Comparison of ENCODE assay signal across 8 cellular contexts in genomic region chr1:23166854-23167253, GRCh38. TPM values are rescaled to one million over a fixed set of nuclear protein-coding genes. Genes with fewer than 3 reads are reported as not detected.
DNase-seq lines count a peak whose midpoint lies in the region; ATAC-seq, FAIRE-seq and TF ChIP-seq lines count a peak whose summit lies in the region.
"Had no signal": no experiment of that assay in that cellular context is flagged by ENCODE, and none has a peak within 500 bp of the region (broad histone marks: within the 10 kb centered on the region; RNA-seq: fewer than 3 reads in every experiment).

No MANE protein-coding gene starts in this region.

- POLR2A ChIA-PET in activated naive CD8-positive, alpha-beta T cell treated with anti-CD3 and anti-CD28 coated beads, Interleukin-2, amount 10 ng/mL, durations not matched to agents 7 days and 5 days (lab: Charles Lee), result interaction anchor here (0.6 to 1.1 kb wide), 3 partner anchors 56 to 1389 kb away, joined by 3 to 4 read pairs (median 3); no protein-coding TSS in a partner anchor

- H3K4me3 ChIP-seq in HUES64 (ENCODE audit: low read length) (peak overlapping the region; percentile 75), iPS-20b (ENCODE audit: low read length) (peak overlapping the region; percentile 93), stomach smooth muscle (ENCODE audit: low read length in 2 of 2) (peak overlapping the region; percentile 84), pancreas (peak overlapping the region in 2 of 4 donors; percentile 71 to 86)

- H3K27me3 ChIP-seq in HUES64 (ENCODE audit: insufficient read depth, low read length), result no peaks in the 10 kb centered on the region
- H3K27me3 ChIP-seq in iPS-20b (ENCODE audit: insufficient read depth, low read length), result no peaks in the 10 kb centered on the region
- H3K27me3 ChIP-seq in stomach smooth muscle (ENCODE audit: control insufficient read depth in 1 of 2, insufficient read depth in 2 of 2, low read length in 2 of 2), result no peaks in the 10 kb centered on the region
- H3K27me3 ChIP-seq in pancreas, result no peaks in the 10 kb centered on the region

- H3K9me3 ChIP-seq in HUES64 (ENCODE audit: insufficient read depth, low read depth, low read length) (no peaks in the 10 kb centered on the region), iPS-20b (ENCODE audit: insufficient read depth, low read depth, low read length) (no peaks in the 10 kb centered on the region), stomach smooth muscle (ENCODE audit: control insufficient read depth in 2 of 2, low read length in 2 of 2) (no peaks in the 10 kb centered on the region), pancreas (no peaks in the 10 kb centered on the region)

- H3K9ac ChIP-seq in HUES64 (ENCODE audit: low read depth, low read length), result peak overlapping the region; percentile 91
- peak overlapping the region; percentile 91; the same call in 1 of the 2 replicates for H3K9ac ChIP-seq in iPS-20b (ENCODE audit: low read depth, low read length)
- H3K9ac ChIP-seq in stomach smooth muscle (ENCODE audit: low read length in 2 of 2), result peak overlapping the region; percentile 79 to 84

- no peak for TF ChIP-seq CTCF in pancreas (IDR thresholded peaks at IDR 0.05)

- no peak for DNase-seq in activated naive CD8-positive, alpha-beta T cell treated with anti-CD3 and anti-CD28 coated beads, Interleukin-2, amount 10 ng/mL, durations not matched to agents 7 days and 5 days
- DNase-seq in pancreas (no peak), cerebellar nuclear complex (lab: John Stamatoyannopoulos, UW) (no peak)
- DNase-seq: stimulated activated naive CD4-positive, alpha-beta T cell treated with Interleukin-2 at 50 U/mL for 16 hours had no signal

- peaks cover 2% of the 10 kb centered on the region for H3K36me3 Mint-ChIP-seq in activated naive CD8-positive, alpha-beta T cell treated with anti-CD3 and anti-CD28 coated beads, Interleukin-2, amount 10 ng/mL, durations not matched to agents 7 days and 5 days

- H3K27ac ChIP-seq in HUES64 (ENCODE audit: low read depth, low read length), result peak overlapping the region; percentile 92; the same call in 1 of the 2 replicates
- no peak overlapping the region for H3K27ac ChIP-seq in iPS-20b (ENCODE audit: low read length)
- peak overlapping the region; percentile 79 for H3K27ac ChIP-seq in stomach smooth muscle (ENCODE audit: low read length)
- peak overlapping the region in 1 of 4 donors; percentile 80 for H3K27ac ChIP-seq in pancreas

- H3K4me1 Mint-ChIP-seq in activated naive CD8-positive, alpha-beta T cell treated with anti-CD3 and anti-CD28 coated beads, Interleukin-2, amount 10 ng/mL, durations not matched to agents 7 days and 5 days, result peaks cover 21% of the 10 kb centered on the region

- no peak for FAIRE-seq in pancreas (lab: Jason Lieb, UNC)

- H3K27ac Mint-ChIP-seq in activated naive CD8-positive, alpha-beta T cell treated with anti-CD3 and anti-CD28 coated beads, Interleukin-2, amount 10 ng/mL, durations not matched to agents 7 days and 5 days, result no peak overlapping the region

- peaks cover 4% of the 10 kb centered on the region for H3K27me3 Mint-ChIP-seq in activated naive CD8-positive, alpha-beta T cell treated with anti-CD3 and anti-CD28 coated beads, Interleukin-2, amount 10 ng/mL, durations not matched to agents 7 days and 5 days

- H3K4me3 Mint-ChIP-seq in activated naive CD8-positive, alpha-beta T cell treated with anti-CD3 and anti-CD28 coated beads, Interleukin-2, amount 10 ng/mL, durations not matched to agents 7 days and 5 days, result peak overlapping the region; percentile 81

- H3K4me1 ChIP-seq in HUES64 (ENCODE audit: insufficient read depth, low read length), result peaks cover 11% of the 10 kb centered on the region; the same call in 1 of the 2 replicates
- peaks cover 7% of the 10 kb centered on the region; the same call in 1 of the 2 replicates for H3K4me1 ChIP-seq in iPS-20b (ENCODE audit: insufficient read depth, low read length)
- H3K4me1 ChIP-seq in stomach smooth muscle (ENCODE audit: control insufficient read depth, insufficient read depth, low read length), result peaks cover 8% of the 10 kb centered on the region
- peaks cover 0 to 8% (median 0%) of the 10 kb centered on the region in 3 donors for H3K4me1 ChIP-seq in pancreas

- intact Hi-C loops in pancreas (cut with DNase I), result no loop called here

- H3K9me3 Mint-ChIP-seq in activated naive CD8-positive, alpha-beta T cell treated with anti-CD3 and anti-CD28 coated beads, Interleukin-2, amount 10 ng/mL, durations not matched to agents 7 days and 5 days, result no peaks in the 10 kb centered on the region

- no peak for ATAC-seq in activated naive CD8-positive, alpha-beta T cell treated with anti-CD3 and anti-CD28 coated beads, Interleukin-2, amount 10 ng/mL, durations not matched to agents 7 days and 5 days (ENCODE audit: low read depth)
- ATAC-seq in pancreas (no peak), HG03571 (IDR thresholded peaks at IDR 0.05; ENCODE audit: unreplicated experiment) (no peak)

- H3K36me3 ChIP-seq in HUES64 (ENCODE audit: insufficient read depth, low read length), result no peaks in the 10 kb centered on the region
- H3K36me3 ChIP-seq in iPS-20b (ENCODE audit: insufficient read depth, low read depth, low read length), result no peaks in the 10 kb centered on the region
- H3K36me3 ChIP-seq in stomach smooth muscle (ENCODE audit: control insufficient read depth in 2 of 2, insufficient read depth in 2 of 2, low read length in 2 of 2), result no peaks in the 10 kb centered on the region
- no peaks in the 10 kb centered on the region for H3K36me3 ChIP-seq in pancreas

RNA-seq across cellular contexts. Expression of gene LUZP1, which starts 1.8 kb away (rescaled TPM):
- 26.3 TPM for polyA plus RNA-seq in HUES64 (2013, experiment 1 of 2)
- polyA plus RNA-seq in HUES64 (2013, experiment 2 of 2), result 25.9 TPM
- total RNA-seq in activated naive CD8-positive, alpha-beta T cell treated with anti-CD3 and anti-CD28 coated beads, Interleukin-2, amount 10 ng/mL, durations not matched to agents 7 days and 5 days, result 10 to 100 TPM; 18.4 to 19.1 TPM
- total RNA-seq in pancreas, result 10 to 100 TPM in 2 of 6 donors, 1 to 10 TPM in 4; 5.2 to 15.2 (median 7.0) TPM
- 1 to 10 TPM; 1.7 to 2.7 TPM for polyA plus RNA-seq in pancreas

RNA-seq across cellular contexts. Expression of gene HTR1D, which starts 50.4 kb away (rescaled TPM):
- polyA plus RNA-seq in HUES64 (2013, experiment 1 of 2), result 2.7 TPM
- 2.5 TPM for polyA plus RNA-seq in HUES64 (2013, experiment 2 of 2)
- not detected for total RNA-seq in activated naive CD8-positive, alpha-beta T cell treated with anti-CD3 and anti-CD28 coated beads, Interleukin-2, amount 10 ng/mL, durations not matched to agents 7 days and 5 days
- under 1 TPM in 4 of 6 donors, not detected in 2; 0.06 to 0.23 (median 0.20) TPM for total RNA-seq in pancreas
- under 1 TPM; 0.14 to 0.15 TPM for polyA plus RNA-seq in pancreas
